1 cellular context compared by ENCODE assay signal in genomic region chr1:223703668-223704013, GRCh38.
TF ChIP-seq lines count a peak whose summit lies in the region.

No MANE protein-coding gene starts in this region.

TF ChIP-seq in HEK293, 187 proteins besides CTCF, POLR2A, EP300 and RAD21:
- TF ChIP-seq ZNF239 (tag by site-specific recombination; IDR thresholded peaks at IDR 0.05) (peak; percentile 100), ZBTB17 (tag by site-specific recombination; IDR thresholded peaks at IDR 0.05) (no peak)
